ENCODE assay signal across 8 cellular contexts in the genomic region with DNA sequence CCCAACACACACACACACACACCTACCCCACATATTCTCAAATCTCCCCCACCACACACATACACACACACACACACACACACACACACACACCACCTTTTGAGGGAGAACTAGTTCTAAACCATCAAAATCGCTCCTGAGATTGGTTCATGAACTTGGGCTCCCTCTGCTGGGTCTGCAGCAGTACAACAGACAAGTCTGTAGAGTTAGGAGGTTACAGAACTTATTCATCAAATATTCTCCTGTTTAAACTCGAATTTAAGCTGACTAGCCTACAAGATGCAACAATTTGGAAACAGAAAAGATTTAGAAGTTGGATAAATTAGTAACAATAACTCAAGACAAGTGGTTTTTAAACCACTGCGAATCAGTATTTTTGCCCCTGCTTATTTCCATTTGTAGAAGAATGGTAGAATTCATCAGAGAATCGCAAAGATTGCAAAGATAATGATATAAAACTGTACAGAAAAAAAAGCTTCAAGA.
DNase-seq lines count a peak whose midpoint lies in the region; ATAC-seq and TF ChIP-seq lines count a peak whose summit lies in the region.

No MANE protein-coding gene starts in this region.

- intact Hi-C loops in CD14-positive monocyte (cut with micrococcal nuclease) = no loop called here

- no peaks in the 10 kb centered on the region for H3K36me3 Mint-ChIP-seq in CD14-positive monocyte

- peaks cover 0 to 2% (median 1%) of the 10 kb centered on the region in 3 donors for H3K27me3 Mint-ChIP-seq in CD14-positive monocyte (ENCODE audit: low read depth in 3 of 3)

- peak overlapping the region in 1 of 7 donors; percentile 3 for H3K27ac Mint-ChIP-seq in CD14-positive monocyte

- H3K4me1 Mint-ChIP-seq in CD14-positive monocyte = peaks cover 9% of the 10 kb centered on the region

- peak; percentile 62 for TF ChIP-seq CTCF in CD14-positive monocyte (IDR thresholded peaks at IDR 0.05)
- peak; percentile 81 for TF ChIP-seq CTCF in foreskin fibroblast (IDR thresholded peaks at IDR 0.05; ENCODE audit: low read depth, low read length)

- H3K4me3 Mint-ChIP-seq in CD14-positive monocyte = no peak overlapping the region

- ATAC-seq in GM18508 (IDR thresholded peaks at IDR 0.05; ENCODE audit: insufficient read depth, unreplicated experiment) = peak; percentile 85
- ATAC-seq in HG03039 (IDR thresholded peaks at IDR 0.05; ENCODE audit: unreplicated experiment) = peak; percentile 97
- no peak for ATAC-seq in GM19328 (IDR thresholded peaks at IDR 0.05; ENCODE audit: unreplicated experiment)

- no peaks in the 10 kb centered on the region for H3K9me3 Mint-ChIP-seq in CD14-positive monocyte

- H3K4me3 ChIP-seq in foreskin fibroblast (ENCODE audit: low read depth in 1 of 2, low read length in 2 of 2) = no peak overlapping the region

- DNase-seq in CD14-positive monocyte (ENCODE audit: low spot score) (no peak), NCI-H748 treated with DMSO at 0.1 percent for 48 hours (lab: John Stamatoyannopoulos, UW) (peak; percentile 49), foreskin fibroblast (peak; percentile 29 to 73), renal cortical epithelial cell (ENCODE audit: low read depth) (peak; percentile 51)
- DNase-seq in activated CD8-positive, alpha-beta memory T cell treated with anti-CD3 and anti-CD28 coated beads, Interleukin-2, amount 50 U/mL, for 4 hours = peak; percentile 26
